ENCODE assay signal across 17 cellular contexts in the genomic region with DNA sequence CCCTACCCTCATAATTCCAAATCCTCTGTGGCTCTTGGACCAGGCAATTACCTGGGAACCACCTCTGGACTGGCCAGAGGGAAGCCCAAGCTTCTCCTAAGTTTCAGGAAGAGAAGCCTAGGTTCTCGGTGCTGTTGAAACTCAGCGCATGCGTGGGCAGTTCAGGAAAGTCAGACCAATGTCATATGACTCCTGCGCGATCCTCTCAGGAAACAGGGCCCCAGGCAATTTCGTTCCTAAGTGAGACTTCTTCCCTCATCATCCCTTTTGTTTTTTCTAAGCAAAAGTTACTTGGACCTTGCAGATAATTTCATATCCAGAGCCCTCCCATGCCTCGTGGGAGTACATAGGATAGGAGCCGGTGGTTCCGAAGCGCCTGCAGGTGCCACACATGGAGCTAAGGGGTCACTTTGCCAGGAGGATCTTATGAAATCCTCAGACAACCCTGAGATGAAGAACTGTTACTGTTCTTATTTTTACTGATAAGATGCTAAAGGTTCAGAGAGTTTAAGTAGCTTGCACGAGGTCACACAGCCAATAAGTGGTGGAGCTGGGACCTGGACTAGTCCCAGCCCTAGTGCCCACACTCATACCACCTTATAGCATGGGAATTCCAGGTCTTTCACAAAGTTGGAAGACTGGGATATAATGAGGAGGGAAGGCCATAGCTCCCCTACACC.
DNase-seq lines count a peak whose midpoint lies in the region; ATAC-seq and TF ChIP-seq lines count a peak whose summit lies in the region.
"Had no signal": no experiment of that assay in that cellular context is flagged by ENCODE, and none has a peak within 500 bp of the region (broad histone marks: within the 10 kb centered on the region; RNA-seq: fewer than 3 reads in every experiment).

No MANE protein-coding gene starts in this region.

- H3K4me2 ChIP-seq in OCI-LY7 (ENCODE audit: low read length), result no peak overlapping the region
- H3K4me2 ChIP-seq: KMS-11 had no signal

- H3K36me3 Mint-ChIP-seq in activated naive CD4-positive, alpha-beta T cell treated with anti-CD3 and anti-CD28 coated beads, Interleukin-2, amount 50 U/mL, for 24 hours, result no peaks in the 10 kb centered on the region
- H3K36me3 Mint-ChIP-seq in stimulated activated effector memory CD8-positive, alpha-beta T cell treated with anti-CD3 and anti-CD28 coated beads, Interleukin-12 subunit alpha, Interleukin-12 subunit beta, amount 100 ng/mL, for 72 hours, result no peaks in the 10 kb centered on the region

- no peak for TF ChIP-seq CTCF in OCI-LY7 (conservative IDR thresholded peaks at IDR 0.05; ENCODE audit: low read length)

- intact Hi-C loops in OCI-LY7 (cut with micrococcal nuclease; ENCODE audit: unreplicated experiment), result no loop called here

- no peak for DNase-seq in activated naive CD4-positive, alpha-beta T cell treated with Interleukin-2 at 50 U/mL for 16 hours
- DNase-seq in foreskin melanocyte, result peak; percentile 44
- DNase-seq in mucosa of gallbladder (ENCODE audit: low spot score), result peak; percentile 9
- no peak for DNase-seq in OCI-LY7 (ENCODE audit: low spot score)
- no peak for DNase-seq in stimulated activated effector memory CD8-positive, alpha-beta T cell treated with anti-CD3 and anti-CD28 coated beads, Interleukin-12 subunit alpha, Interleukin-12 subunit beta, amount 100 ng/mL, for 72 hours (ENCODE audit: low spot score in 2 of 2)
- DNase-seq in SKM-1 treated with dmso at 0.1 percent for 144 hours (lab: John Stamatoyannopoulos, UW; ENCODE audit: unreplicated experiment), result no peak
- DNase-seq: DMS53, H7, NCI-H1092 treated with DMSO at 0.1 percent for 48 hours, NCI-H1694 treated with DMSO at 0.1 percent for 48 hours, NCI-H82, SIG-M5 had no signal

- CTCF ChIA-PET in OCI-LY7 (lab: Charles Lee; ENCODE audit: unreplicated experiment), result interaction anchor here (0.6 kb wide), 1 partner anchor 33 kb away, joined by 3 read pairs; no protein-coding TSS in a partner anchor

- no peaks in the 10 kb centered on the region for H3K9me3 ChIP-seq in OCI-LY7 (ENCODE audit: low read length)
- H3K9me3 ChIP-seq: Peyer's patch had no signal

- no peak overlapping the region for H2AFZ ChIP-seq in OCI-LY7 (ENCODE audit: low read length)

- H3K27ac Mint-ChIP-seq in activated naive CD4-positive, alpha-beta T cell treated with anti-CD3 and anti-CD28 coated beads, Interleukin-2, amount 50 U/mL, for 24 hours, result peak overlapping the region; percentile 30
- H3K27ac Mint-ChIP-seq in stimulated activated effector memory CD8-positive, alpha-beta T cell treated with anti-CD3 and anti-CD28 coated beads, Interleukin-12 subunit alpha, Interleukin-12 subunit beta, amount 100 ng/mL, for 72 hours, result no peak overlapping the region

- no peaks in the 10 kb centered on the region for H3K27me3 Mint-ChIP-seq in activated naive CD4-positive, alpha-beta T cell treated with anti-CD3 and anti-CD28 coated beads, Interleukin-2, amount 50 U/mL, for 24 hours

- H3K79me2 ChIP-seq in OCI-LY7 (ENCODE audit: insufficient read depth, low read depth, low read length), result no peaks in the 10 kb centered on the region

- peaks cover 16% of the 10 kb centered on the region for H3K4me1 ChIP-seq in OCI-LY7 (ENCODE audit: insufficient read depth, low read length, poor library complexity, severe bottlenecking)

- BruUV-seq in OCI-LY7 (replicated peaks; lab: Mats Ljungman, UMichigan), result no TSS peak

- H3K9me3 Mint-ChIP-seq in activated naive CD4-positive, alpha-beta T cell treated with anti-CD3 and anti-CD28 coated beads, Interleukin-2, amount 50 U/mL, for 24 hours, result no peaks in the 10 kb centered on the region
- H3K9me3 Mint-ChIP-seq in stimulated activated effector memory CD8-positive, alpha-beta T cell treated with anti-CD3 and anti-CD28 coated beads, Interleukin-12 subunit alpha, Interleukin-12 subunit beta, amount 100 ng/mL, for 72 hours, result no peaks in the 10 kb centered on the region

- H3K4me3 Mint-ChIP-seq in activated naive CD4-positive, alpha-beta T cell treated with anti-CD3 and anti-CD28 coated beads, Interleukin-2, amount 50 U/mL, for 24 hours, result no peak overlapping the region
- no peak overlapping the region for H3K4me3 Mint-ChIP-seq in stimulated activated effector memory CD8-positive, alpha-beta T cell treated with anti-CD3 and anti-CD28 coated beads, Interleukin-12 subunit alpha, Interleukin-12 subunit beta, amount 100 ng/mL, for 72 hours

- H3K9me2 ChIP-seq in OCI-LY7 (ENCODE audit: insufficient read depth, low read length), result no peaks in the 10 kb centered on the region

- peaks cover 15% of the 10 kb centered on the region for H3K4me1 Mint-ChIP-seq in activated naive CD4-positive, alpha-beta T cell treated with anti-CD3 and anti-CD28 coated beads, Interleukin-2, amount 50 U/mL, for 24 hours
- peaks cover 18% of the 10 kb centered on the region for H3K4me1 Mint-ChIP-seq in stimulated activated effector memory CD8-positive, alpha-beta T cell treated with anti-CD3 and anti-CD28 coated beads, Interleukin-12 subunit alpha, Interleukin-12 subunit beta, amount 100 ng/mL, for 72 hours

- H3K27ac ChIP-seq in OCI-LY7 (ENCODE audit: low read depth, low read length, poor library complexity, severe bottlenecking), result no peak overlapping the region
- H3K27ac ChIP-seq: C4-2B, KMS-11, Peyer's patch had no signal

- H4K20me1 ChIP-seq in OCI-LY7 (ENCODE audit: insufficient read depth, low read length), result no peaks in the 10 kb centered on the region

- no peaks in the 10 kb centered on the region for H3K36me3 ChIP-seq in OCI-LY7 (ENCODE audit: insufficient read depth, low read length)
- H3K36me3 ChIP-seq: Peyer's patch had no signal

- ATAC-seq in GM21381 (IDR thresholded peaks at IDR 0.05; ENCODE audit: unreplicated experiment), result no peak
- ATAC-seq in stimulated activated effector memory CD8-positive, alpha-beta T cell treated with anti-CD3 and anti-CD28 coated beads, Interleukin-12 subunit alpha, Interleukin-12 subunit beta, amount 100 ng/mL, for 72 hours, result no peak

- POLR2A ChIA-PET in OCI-LY7 (lab: Charles Lee), result interaction anchor here (1.0 kb wide), 1 partner anchor 51 kb away, joined by 3 read pairs; no protein-coding TSS in a partner anchor

- H3K4me3 ChIP-seq in OCI-LY7 (ENCODE audit: low read depth, low read length, poor library complexity, severe bottlenecking), result no peak overlapping the region
- H3K4me3 ChIP-seq: Peyer's patch had no signal

Comparison
In these comparisons a context has a peak if more than half of its experiments do, and no peak if none do; other contexts are left out.
1. DNase-seq: peak in foreskin melanocyte (single experiment) and mucosa of gallbladder (single experiment); none in activated naive CD4-positive, alpha-beta T cell treated with Interleukin-2 at 50 U/mL for 16 hours (single experiment), OCI-LY7 (single experiment), stimulated activated effector memory CD8-positive, alpha-beta T cell treated with anti-CD3 and anti-CD28 coated beads, Interleukin-12 subunit alpha, Interleukin-12 subunit beta, amount 100 ng/mL, for 72 hours (0 of 2) and SKM-1 treated with dmso at 0.1 percent for 144 hours (single experiment).